17 cellular contexts compared by ENCODE assay signal in genomic region chrX:85859426-85859825, GRCh38.
"Had no signal": no experiment of that assay in that cellular context is flagged by ENCODE, and none has a peak within 500 bp of the region (broad histone marks: within the 10 kb centered on the region; RNA-seq: fewer than 3 reads in every experiment).

No MANE protein-coding gene starts in this region.

- ATAC-seq: activated CD4-positive, alpha-beta T cell treated with anti-CD3 and anti-CD28 coated beads for 36 hours; natural killer cell treated with Interleukin-12 subunit alpha and Interleukin-12 subunit beta and Interleukin-15 and Interleukin-18, amount 100 ng/mL, for 72 hours had no signal

- H3K4me1 Mint-ChIP-seq: activated CD4-positive, alpha-beta memory T cell treated with anti-CD3 and anti-CD28 coated beads, Interleukin-2, amount 10 ng/mL, durations not matched to agents 7 days and 5 days; activated CD4-positive, alpha-beta T cell treated with anti-CD3 and anti-CD28 coated beads for 36 hours; activated naive CD8-positive, alpha-beta T cell treated with anti-CD3 and anti-CD28 coated beads for 36 hours had no signal

- H3K36me3 Mint-ChIP-seq: natural killer cell treated with Interleukin-12 subunit alpha and Interleukin-12 subunit beta and Interleukin-15 and Interleukin-18, amount 100 ng/mL, for 72 hours had no signal

- H3K4me1 ChIP-seq: sigmoid colon had no signal

- H3K27me3 Mint-ChIP-seq: activated CD4-positive, alpha-beta memory T cell treated with anti-CD3 and anti-CD28 coated beads, Interleukin-2, amount 10 ng/mL, durations not matched to agents 7 days and 5 days; activated CD4-positive, alpha-beta T cell treated with anti-CD3 and anti-CD28 coated beads for 36 hours; activated naive CD8-positive, alpha-beta T cell treated with anti-CD3 and anti-CD28 coated beads for 36 hours; natural killer cell treated with Interleukin-12 subunit alpha and Interleukin-12 subunit beta and Interleukin-15 and Interleukin-18, amount 100 ng/mL, for 72 hours had no signal

- H3K27me3 ChIP-seq: cardiac muscle cell, sigmoid colon had no signal

- H3K27ac Mint-ChIP-seq: activated CD4-positive, alpha-beta memory T cell treated with anti-CD3 and anti-CD28 coated beads, Interleukin-2, amount 10 ng/mL, durations not matched to agents 7 days and 5 days; activated CD4-positive, alpha-beta T cell treated with anti-CD3 and anti-CD28 coated beads for 36 hours; activated naive CD8-positive, alpha-beta T cell treated with anti-CD3 and anti-CD28 coated beads for 36 hours; natural killer cell treated with Interleukin-12 subunit alpha and Interleukin-12 subunit beta and Interleukin-15 and Interleukin-18, amount 100 ng/mL, for 72 hours had no signal

- DNase-seq: activated CD4-positive, alpha-beta memory T cell treated with anti-CD3 and anti-CD28 coated beads, Interleukin-2, amount 10 ng/mL, durations not matched to agents 7 days and 5 days; activated CD4-positive, alpha-beta T cell treated with anti-CD3 and anti-CD28 coated beads for 36 hours; activated gamma-delta T cell treated with Interleukin-2 at 50 U/mL for 16 hours; activated naive CD8-positive, alpha-beta T cell treated with anti-CD3 and anti-CD28 coated beads for 36 hours; activated T-cell treated with anti-CD3 and anti-CD28 coated beads, Interleukin-2, amount 50 U/mL, for 48 hours; anterior cingulate cortex; hypothalamus; mammary epithelial cell; occipital lobe; sigmoid colon; stimulated activated CD4-positive, alpha-beta T cell treated with anti-CD3 and anti-CD28 coated beads, Interleukin-12 subunit alpha, Interleukin-12 subunit beta, amount 100 ng/mL, for 4 hours; stimulated activated naive CD4-positive, alpha-beta T cell; T-helper 9 cell; trophoblast cell; WERI-Rb-1 had no signal

- H3K9me3 ChIP-seq: sigmoid colon had no signal

- H3K9me3 Mint-ChIP-seq: activated CD4-positive, alpha-beta memory T cell treated with anti-CD3 and anti-CD28 coated beads, Interleukin-2, amount 10 ng/mL, durations not matched to agents 7 days and 5 days; activated naive CD8-positive, alpha-beta T cell treated with anti-CD3 and anti-CD28 coated beads for 36 hours; natural killer cell treated with Interleukin-12 subunit alpha and Interleukin-12 subunit beta and Interleukin-15 and Interleukin-18, amount 100 ng/mL, for 72 hours had no signal

- H3K36me3 ChIP-seq: WERI-Rb-1 had no signal

- H3K4me3 ChIP-seq: cardiac muscle cell, sigmoid colon had no signal

- H3K27ac ChIP-seq: cardiac muscle cell, sigmoid colon, WERI-Rb-1 had no signal

- H3K4me3 Mint-ChIP-seq: activated CD4-positive, alpha-beta memory T cell treated with anti-CD3 and anti-CD28 coated beads, Interleukin-2, amount 10 ng/mL, durations not matched to agents 7 days and 5 days; activated CD4-positive, alpha-beta T cell treated with anti-CD3 and anti-CD28 coated beads for 36 hours; activated naive CD8-positive, alpha-beta T cell treated with anti-CD3 and anti-CD28 coated beads for 36 hours; natural killer cell treated with Interleukin-12 subunit alpha and Interleukin-12 subunit beta and Interleukin-15 and Interleukin-18, amount 100 ng/mL, for 72 hours had no signal
